10 cellular contexts compared by ENCODE assay signal in genomic region chr22:35971418-35972119, GRCh38. TPM values are rescaled to one million over a fixed set of nuclear protein-coding genes. Genes with fewer than 3 reads are reported as not detected.
A peak's percentile ranks its signal among the peaks of the same experiment; 100 is the strongest.
DNase-seq lines count a peak whose midpoint lies in the region; ATAC-seq, FAIRE-seq and TF ChIP-seq lines count a peak whose summit lies in the region.
"Had no signal": no experiment of that assay in that cellular context is flagged by ENCODE, and none has a peak within 500 bp of the region (broad histone marks: within the 10 kb centered on the region; RNA-seq: fewer than 3 reads in every experiment).

No MANE protein-coding gene starts in this region.

- no peaks in the 10 kb centered on the region for H3K9me3 ChIP-seq in A549
- H3K9me3 ChIP-seq: spleen had no signal

- no peak overlapping the region for H3K27ac ChIP-seq in A549

- peak overlapping the region; percentile 2; the same call in 1 of the 3 replicates for H3K4me2 ChIP-seq in A549

- CTCF ChIA-PET in A549 (lab: Yijun Ruan, JAX): interaction anchor here (0.6 kb wide), 1 partner anchor 72 kb away, joined by 3 read pairs; no protein-coding TSS in a partner anchor

- no peak for ATAC-seq in A549

- WGBS in A549 (ENCODE audit: missing lambda C conversion rate): 62% methylated on average over 3 of the region's 3 CpGs

- H3K4me1 ChIP-seq in A549: peaks cover 22% of the 10 kb centered on the region; the same call in 2 of the 3 replicates

- DNase-seq in A549 (ENCODE audit: low read depth in 1 of 2, low spot score in 1 of 2) (no peak), HFF-Myc (ENCODE audit: extremely low read depth, low read depth) (peak; percentile 99), cardiac fibroblast (ENCODE audit: low read depth in 2 of 2) (peak; percentile 69 to 90), medulla oblongata (ENCODE audit: extremely low spot score) (peak; percentile 17), pons (ENCODE audit: low spot score) (no peak), iPS-NIHi11 (ENCODE audit: low spot score) (no peak), middle frontal gyrus (ENCODE audit: extremely low spot score, low spot score) (no peak)
- no peak for DNase-seq in activated T-cell treated with anti-CD3 and anti-CD28 coated beads, Interleukin-2, amount 50 U/mL, for 48 hours
- DNase-seq: DMS79, spleen had no signal

- no peak for TF ChIP-seq POLR2A in A549 (IDR thresholded peaks at IDR 0.05; ENCODE audit: low read length)

- FAIRE-seq in A549 (lab: Jason Lieb, UNC): no peak

- TF ChIP-seq RAD21 in A549 (conservative IDR thresholded peaks at IDR 0.05 in 1 of 2, IDR thresholded peaks at IDR 0.05 in 1 of 2): no peak

- TF ChIP-seq CTCF in A549 (IDR thresholded peaks at IDR 0.05): no peak
- TF ChIP-seq CTCF in HFF-Myc (IDR thresholded peaks at IDR 0.05; ENCODE audit: low read depth, low read length, missing control alignments): no peak
- TF ChIP-seq CTCF in cardiac fibroblast (IDR thresholded peaks at IDR 0.05; ENCODE audit: low read depth, low read length): no peak

- no peak for TF ChIP-seq EP300 in A549 (IDR thresholded peaks at IDR 0.05)

- H3K4me3 ChIP-seq in A549: no peak overlapping the region
- H3K4me3 ChIP-seq in HFF-Myc (replicated peaks; ENCODE audit: low read depth, low read length): no peak overlapping the region
- H3K4me3 ChIP-seq in cardiac fibroblast (replicated peaks in 1 of 2; ENCODE audit: low read depth in 2 of 2, low read length in 2 of 2): no peak overlapping the region
- H3K4me3 ChIP-seq: spleen had no signal

- POLR2A ChIA-PET in A549 (lab: Yijun Ruan, JAX): interaction anchor here (0.6 kb wide), 1 partner anchor 14 kb away, joined by 5 read pairs; no protein-coding TSS in a partner anchor

TF ChIP-seq in A549, 52 proteins besides CTCF, POLR2A, EP300 and RAD21:
- TF ChIP-seq ESRRA (IDR thresholded peaks at IDR 0.05; ENCODE audit: borderline replicate concordance, low read length): no peak
- no peak for TF ChIP-seq REST (IDR thresholded peaks at IDR 0.05)
- no peak for TF ChIP-seq BCL3 (IDR thresholded peaks at IDR 0.05)
- TF ChIP-seq HEYL (CRISPR knock-in tag; IDR thresholded peaks at IDR 0.05): no peak
- TF ChIP-seq CBX2 (IDR thresholded peaks at IDR 0.05; ENCODE audit: borderline replicate concordance, low read depth): no peak
- no peak for TF ChIP-seq KDM1A (IDR thresholded peaks at IDR 0.05; ENCODE audit: low read depth)
- no peak for TF ChIP-seq ZSCAN20 (CRISPR knock-in tag; IDR thresholded peaks at IDR 0.05)
- no peak for TF ChIP-seq KDM5A (IDR thresholded peaks at IDR 0.05)
- TF ChIP-seq CEBPB (IDR thresholded peaks at IDR 0.05): no peak
- TF ChIP-seq FOSL2 (IDR thresholded peaks at IDR 0.05): no peak
- TF ChIP-seq FOSL2 (CRISPR knock-in tag; IDR thresholded peaks at IDR 0.05): no peak
- no peak for TF ChIP-seq MAZ (IDR thresholded peaks at IDR 0.05; ENCODE audit: borderline replicate concordance, low read depth, low read length)
- no peak for TF ChIP-seq CHD4 (IDR thresholded peaks at IDR 0.05; ENCODE audit: borderline replicate concordance)
TF ChIP-seq in A549: peak in this region for 0.

RNA-seq across cellular contexts. Expression of gene RBFOX2, which starts 57.1 kb away (rescaled TPM):
- 65.3 and 77.7 TPM in 2 replicates for polyA plus RNA-seq in A549 (2011; rRNA removed)
- 47.3 and 52.3 TPM in 2 replicates for polyA plus RNA-seq in A549 (2012; cell fraction: cytosol; rRNA removed)
- polyA plus RNA-seq in A549 (2012; cell fraction: nucleus; rRNA removed): 57.8 and 60.0 TPM in 2 replicates
- 30.3 to 32.0 TPM (median 30.4 TPM) in 3 replicates for polyA plus RNA-seq in A549 (2017; fragmentation: RNase III; extraction: RNeasy Plus Mini Kit Qiagen cat#74134 plus additional on column Dnase treatment)
- 110 and 111 TPM in 2 replicates for polyA minus RNA-seq in A549 (2011; rRNA and poly(A)+ RNA removed)

Comparison
In these comparisons a context has a peak if more than half of its experiments do, and no peak if none do; other contexts are left out.
1. DNase-seq: peak in HFF-Myc (single experiment), cardiac fibroblast (2 of 2) and medulla oblongata (single experiment); none in A549 (0 of 2), pons (single experiment), iPS-NIHi11 (single experiment), activated T-cell treated with anti-CD3 and anti-CD28 coated beads, Interleukin-2, amount 50 U/mL, for 48 hours (0 of 2) and middle frontal gyrus (single experiment).